Comparison of ENCODE assay signal across 19 cellular contexts in genomic region chr18:5519448-5520362, GRCh38. TPM values are rescaled to one million over a fixed set of nuclear protein-coding genes. Genes with fewer than 3 reads are reported as not detected.
DNase-seq lines count a peak whose midpoint lies in the region; ATAC-seq and TF ChIP-seq lines count a peak whose summit lies in the region.
"Had no signal": no experiment of that assay in that cellular context is flagged by ENCODE, and none has a peak within 500 bp of the region (broad histone marks: within the 10 kb centered on the region; RNA-seq: fewer than 3 reads in every experiment).

No MANE protein-coding gene starts in this region.

- H3K4me1 ChIP-seq in smooth muscle cell (ENCODE audit: low read depth) = peaks cover 17% of the 10 kb centered on the region
- H3K4me1 ChIP-seq: psoas muscle had no signal

- no peaks in the 10 kb centered on the region for H3K27me3 ChIP-seq in smooth muscle cell (ENCODE audit: low read depth)
- H3K27me3 ChIP-seq: left lung had no signal

- peaks cover 2% of the 10 kb centered on the region for H3K4me1 Mint-ChIP-seq in activated CD8-positive, alpha-beta T cell treated with anti-CD3 and anti-CD28 coated beads for 36 hours (ENCODE audit: low read depth)

- H3K9ac ChIP-seq in smooth muscle cell (ENCODE audit: low read depth) = no peak overlapping the region

- peaks cover 10% of the 10 kb centered on the region for H3F3A ChIP-seq in smooth muscle cell (ENCODE audit: low read depth)

- H3K27ac ChIP-seq in coronary artery (peak overlapping the region in 1 of 2 donors; percentile 56), smooth muscle cell (ENCODE audit: low read depth) (peak overlapping the region; percentile 48)
- H3K27ac ChIP-seq: PC-9, psoas muscle had no signal

- no peak overlapping the region for H2AFZ ChIP-seq in smooth muscle cell (ENCODE audit: low read depth)
- H2AFZ ChIP-seq: PC-9 had no signal

- peak overlapping the region; percentile 78 for H3K4me2 ChIP-seq in smooth muscle cell
- H3K4me2 ChIP-seq: PC-9 had no signal

- no peak overlapping the region for H3K27ac Mint-ChIP-seq in activated CD8-positive, alpha-beta T cell treated with anti-CD3 and anti-CD28 coated beads for 36 hours
- H3K27ac Mint-ChIP-seq: activated naive CD8-positive, alpha-beta T cell treated with anti-CD3 and anti-CD28 coated beads, Interleukin-2, amount 50 U/mL, for 24 hours; dendritic cell treated with granulocyte-macrophage colony-stimulating factor and Interleukin-4, amounts not matched to agents 40 ng/mL and 50 ng/mL, for 4 days; naive B cell had no signal

- CTCF ChIA-PET in activated CD8-positive, alpha-beta T cell treated with anti-CD3 and anti-CD28 coated beads for 36 hours (lab: Charles Lee) = no interaction called here

- H3K27me3 Mint-ChIP-seq in activated CD8-positive, alpha-beta T cell treated with anti-CD3 and anti-CD28 coated beads for 36 hours = peaks cover 4% of the 10 kb centered on the region
- H3K27me3 Mint-ChIP-seq: dendritic cell treated with granulocyte-macrophage colony-stimulating factor and Interleukin-4, amounts not matched to agents 40 ng/mL and 50 ng/mL, for 4 days had no signal

- intact Hi-C loops in left cardiac atrium (cut with DNase I) = no loop called here
- intact Hi-C loops in activated CD8-positive, alpha-beta T cell treated with anti-CD3 and anti-CD28 coated beads for 36 hours (cut with micrococcal nuclease) = no loop called here

- TF ChIP-seq CTCF in coronary artery (IDR thresholded peaks at IDR 0.05) = no peak
- TF ChIP-seq CTCF in smooth muscle cell (IDR thresholded peaks at IDR 0.05; ENCODE audit: borderline replicate concordance, insufficient read depth, poor library complexity, severe bottlenecking) = no peak
- no peak for TF ChIP-seq CTCF in activated CD8-positive, alpha-beta T cell treated with anti-CD3 and anti-CD28 coated beads for 36 hours (IDR thresholded peaks at IDR 0.05)

- ATAC-seq in left cardiac atrium = peak; percentile 56 to 77
- ATAC-seq in HG02798 (IDR thresholded peaks at IDR 0.05; ENCODE audit: poor library complexity, unreplicated experiment) = no peak
- ATAC-seq in activated CD8-positive, alpha-beta T cell treated with anti-CD3 and anti-CD28 coated beads for 36 hours = no peak
- no peak for ATAC-seq in GM19452 (IDR thresholded peaks at IDR 0.05; ENCODE audit: unreplicated experiment)
- ATAC-seq in HG03520 (IDR thresholded peaks at IDR 0.05; ENCODE audit: unreplicated experiment) = no peak
- ATAC-seq: activated naive CD8-positive, alpha-beta T cell treated with anti-CD3 and anti-CD28 coated beads, Interleukin-2, amount 50 U/mL, for 24 hours; HepG2; left lung; psoas muscle had no signal

- DNase-seq in NCI-H69 (lab: John Stamatoyannopoulos, UW) (peak; percentile 37), coronary artery (ENCODE audit: low spot score) (no peak), left cardiac atrium (no peak), smooth muscle cell (lab: John Stamatoyannopoulos, UW; ENCODE audit: unreplicated experiment) (no peak)
- no peak for DNase-seq in activated CD8-positive, alpha-beta T cell treated with anti-CD3 and anti-CD28 coated beads for 36 hours
- DNase-seq: activated CD4-positive, alpha-beta T cell treated with anti-CD3 and anti-CD28 coated beads, Interleukin-2, amount 50 U/mL, for 48 hours; activated naive CD8-positive, alpha-beta T cell treated with anti-CD3 and anti-CD28 coated beads, Interleukin-2, amount 50 U/mL, for 24 hours; activated T-cell treated with anti-CD3 and anti-CD28 coated beads, Interleukin-2, amount 50 U/mL, for 48 hours; left lung; naive B cell; NCI-H2081 treated with DMSO at 0.1 percent for 48 hours; NCI-H748 treated with DMSO at 0.1 percent for 48 hours; PC-9; psoas muscle had no signal

- H3K4me3 Mint-ChIP-seq in activated CD8-positive, alpha-beta T cell treated with anti-CD3 and anti-CD28 coated beads for 36 hours = no peak overlapping the region
- H3K4me3 Mint-ChIP-seq: activated naive CD8-positive, alpha-beta T cell treated with anti-CD3 and anti-CD28 coated beads, Interleukin-2, amount 50 U/mL, for 24 hours; dendritic cell treated with granulocyte-macrophage colony-stimulating factor and Interleukin-4, amounts not matched to agents 40 ng/mL and 50 ng/mL, for 4 days; naive B cell had no signal

- peaks cover 32% of the 10 kb centered on the region for H3K79me2 ChIP-seq in smooth muscle cell (ENCODE audit: low read depth)

- no peaks in the 10 kb centered on the region for H3K36me3 Mint-ChIP-seq in activated CD8-positive, alpha-beta T cell treated with anti-CD3 and anti-CD28 coated beads for 36 hours (ENCODE audit: low read depth)
- H3K36me3 Mint-ChIP-seq: naive B cell had no signal

- H3K9me3 Mint-ChIP-seq in activated CD8-positive, alpha-beta T cell treated with anti-CD3 and anti-CD28 coated beads for 36 hours = no peaks in the 10 kb centered on the region
- H3K9me3 Mint-ChIP-seq: activated naive CD8-positive, alpha-beta T cell treated with anti-CD3 and anti-CD28 coated beads, Interleukin-2, amount 50 U/mL, for 24 hours; dendritic cell treated with granulocyte-macrophage colony-stimulating factor and Interleukin-4, amounts not matched to agents 40 ng/mL and 50 ng/mL, for 4 days had no signal

- H3K9me3 ChIP-seq in smooth muscle cell (replicated peaks; ENCODE audit: low read depth) = no peaks in the 10 kb centered on the region
- H3K9me3 ChIP-seq: left lung, psoas muscle had no signal

- WGBS in smooth muscle cell (ENCODE audit: low lambda C conversion rate) = 38% methylated on average over 10 of the region's 10 CpGs

- no peaks in the 10 kb centered on the region for H3K36me3 ChIP-seq in smooth muscle cell (ENCODE audit: low read depth)
- H3K36me3 ChIP-seq: left lung had no signal

- POLR2A ChIA-PET in activated CD8-positive, alpha-beta T cell treated with anti-CD3 and anti-CD28 coated beads for 36 hours (lab: Charles Lee) = interaction anchor here (0.5 to 0.8 kb wide), 2 partner anchors 10 to 938 kb away, joined by 3 read pairs; no protein-coding TSS in a partner anchor

- peaks cover 14% of the 10 kb centered on the region for H4K20me1 ChIP-seq in smooth muscle cell (ENCODE audit: low read depth)

- H3K4me3 ChIP-seq in coronary artery (peak overlapping the region; percentile 34), smooth muscle cell (peak overlapping the region; percentile 18)
- H3K4me3 ChIP-seq: left lung, PC-9, psoas muscle had no signal

RNA-seq across cellular contexts. Expression of gene EPB41L3, which starts 24.1 kb away (rescaled TPM):
- total RNA-seq in left cardiac atrium = 10 to 100 TPM; 28.0 to 34.8 TPM
- 22.5 and 26.9 TPM in 2 replicates for total RNA-seq in smooth muscle cell
- polyA plus RNA-seq in smooth muscle cell = 11.5 and 29.7 TPM in 2 replicates
- total RNA-seq in activated CD8-positive, alpha-beta T cell treated with anti-CD3 and anti-CD28 coated beads for 36 hours = under 1 TPM in 1 of 2 experiments, not detected in 1; 0.31 TPM
- total RNA-seq: HepG2, PC-9 had no signal
- polyA plus RNA-seq: HepG2 had no signal

Comparison
In these comparisons a context has a peak if more than half of its experiments do, and no peak if none do; other contexts are left out.
1. ATAC-seq: peak in left cardiac atrium (2 of 2); none in HG02798 (single experiment), activated CD8-positive, alpha-beta T cell treated with anti-CD3 and anti-CD28 coated beads for 36 hours (single experiment), GM19452 (single experiment) and HG03520 (single experiment).
2. RNA of gene EPB41L3, which starts 24.1 kb away (total RNA-seq): 28.0 to 34.8 TPM in left cardiac atrium and 22.5 to 26.9 TPM in smooth muscle cell; 0.31 TPM in activated CD8-positive, alpha-beta T cell treated with anti-CD3 and anti-CD28 coated beads for 36 hours; every median in the first group is over 10 times any median in the second.